In the genomic region with DNA sequence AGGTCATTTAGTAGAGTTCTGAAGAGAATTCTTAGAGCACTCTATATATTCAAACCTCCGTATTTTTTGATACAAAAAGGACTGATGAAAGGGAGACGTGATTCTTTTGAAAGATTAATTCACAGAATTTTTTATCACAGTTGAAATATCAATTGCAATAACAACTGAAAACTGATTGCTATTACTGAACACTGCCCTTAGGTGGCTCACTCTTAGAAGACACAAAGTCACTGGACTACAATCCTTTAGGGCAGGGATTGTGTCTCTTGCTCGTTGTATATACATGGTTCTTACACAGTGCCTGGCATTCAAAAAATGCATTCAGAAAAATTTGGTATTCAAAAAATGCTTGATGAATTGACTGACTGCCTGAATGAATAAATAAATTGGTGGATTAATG, we compare ENCODE assay signal across 8 cellular contexts. TPM values are rescaled to one million over a fixed set of nuclear protein-coding genes. Genes with fewer than 3 reads are reported as not detected.
DNase-seq lines count a peak whose midpoint lies in the region; ATAC-seq, FAIRE-seq and TF ChIP-seq lines count a peak whose summit lies in the region.

No MANE protein-coding gene starts in this region.

- H3K27me3 ChIP-seq in AG04450 (ENCODE audit: control insufficient read depth, insufficient read depth, low read length) (no peaks in the 10 kb centered on the region), esophagus muscularis mucosa (no peaks in the 10 kb centered on the region), psoas muscle (ENCODE audit: insufficient read depth in 3 of 3, low read length in 2 of 3) (no peaks in the 10 kb centered on the region)

- ATAC-seq in HG03139 (IDR thresholded peaks at IDR 0.05; ENCODE audit: unreplicated experiment) (peak; percentile 53), psoas muscle (peak in 1 of 4 donors; percentile 74), HG03025 (IDR thresholded peaks at IDR 0.05; ENCODE audit: low FRiP score, unreplicated experiment) (no peak)

- no peak overlapping the region for H3K27ac ChIP-seq in AG04450 (ENCODE audit: low read depth, low read length)
- H3K27ac ChIP-seq in esophagus muscularis mucosa (replicated peaks in 1 of 4): no peak overlapping the region
- no peak overlapping the region for H3K27ac ChIP-seq in psoas muscle

- H3K9me3 ChIP-seq in AG04450 (ENCODE audit: control insufficient read depth, insufficient read depth, low read length) (no peaks in the 10 kb centered on the region), esophagus muscularis mucosa (no peaks in the 10 kb centered on the region), psoas muscle (no peaks in the 10 kb centered on the region)

- POLR2A ChIA-PET in AG04450 (lab: Yijun Ruan, JAX): no interaction called here

- no peak overlapping the region for H3K4me3 ChIP-seq in AG04450 (ENCODE audit: low read depth, low read length)
- H3K4me3 ChIP-seq in esophagus muscularis mucosa: no peak overlapping the region
- no peak overlapping the region for H3K4me3 ChIP-seq in psoas muscle

- 37% methylated on average over 3 of the region's 3 CpGs for WGBS in esophagus muscularis mucosa
- WGBS in psoas muscle, 3 donors: 34 to 47% (median 35%) methylated on average over 3 of the region's 3 CpGs

- no peaks in the 10 kb centered on the region for H3K36me3 ChIP-seq in esophagus muscularis mucosa
- H3K36me3 ChIP-seq in psoas muscle (ENCODE audit: insufficient read depth in 1 of 2, low read depth in 1 of 2): no peaks in the 10 kb centered on the region

- no peak for TF ChIP-seq EP300 in esophagus muscularis mucosa (IDR thresholded peaks at IDR 0.05)

- CTCF ChIA-PET in AG04450 (lab: Charles Lee): interaction anchor here (0.7 to 3.5 kb wide), 15 partner anchors 10 to 164 kb away, joined by 3 to 25 read pairs (median 4); partner anchors contain the start of genes CALHM5 and TSPYL1

- TF ChIP-seq CTCF in AG04450 (IDR thresholded peaks at IDR 0.05; ENCODE audit: low read depth, low read length) (peak; percentile 57), esophagus muscularis mucosa (IDR thresholded peaks at IDR 0.05) (peak; percentile 27 to 48 (median 33)), psoas muscle (IDR thresholded peaks at IDR 0.05) (peak; percentile 45)

- no peak for DNase-seq in AG04450 (ENCODE audit: low read depth, low spot score)
- no peak for DNase-seq in GM12891 (ENCODE audit: insufficient read length, low spot score)
- peak; percentile 59 for DNase-seq in RKO (ENCODE audit: low spot score)
- no peak for DNase-seq in esophagus muscularis mucosa (ENCODE audit: extremely low spot score)
- DNase-seq in psoas muscle: no peak
- no peak for DNase-seq in NCI-H1436 (lab: John Stamatoyannopoulos, UW)

- FAIRE-seq in GM12891 (lab: Jason Lieb, UNC): peak; percentile 84

- TF ChIP-seq POLR2A in GM12891 (IDR thresholded peaks at IDR 0.05; ENCODE audit: low read depth, low read length) (no peak), esophagus muscularis mucosa (IDR thresholded peaks at IDR 0.05; ENCODE audit: low read depth) (no peak)

- peaks cover 0 to 12% (median 8%) of the 10 kb centered on the region in 4 donors for H3K4me1 ChIP-seq in esophagus muscularis mucosa
- H3K4me1 ChIP-seq in psoas muscle: no peaks in the 10 kb centered on the region

- intact Hi-C loops in esophagus muscularis mucosa (cut with DNase I): no loop called here
- intact Hi-C loops in psoas muscle (cut with DNase I): loop anchor here in 1 of 2 donors (5.0 kb wide), 1 partner anchor 88 kb away; no protein-coding TSS in a partner anchor

TF ChIP-seq in GM12891, 5 proteins besides CTCF, POLR2A, EP300 and RAD21:
- no peak for TF ChIP-seq PAX5 (IDR thresholded peaks at IDR 0.05; ENCODE audit: insufficient read depth, low read length, severe bottlenecking)
- no peak for TF ChIP-seq POLR2AphosphoS5 (IDR thresholded peaks at IDR 0.05; ENCODE audit: low read depth, low read length)
- no peak for TF ChIP-seq POU2F2 (IDR thresholded peaks at IDR 0.05; ENCODE audit: low read depth, low read length)
- no peak for TF ChIP-seq TAF1 (IDR thresholded peaks at IDR 0.05; ENCODE audit: low read depth, low read length)
- TF ChIP-seq SPI1 (IDR thresholded peaks at IDR 0.05; ENCODE audit: low read depth, low read length): no peak

RNA-seq across cellular contexts. Expression of gene CALHM6, which starts 17.1 kb away (rescaled TPM):
- polyA plus RNA-seq in AG04450 (2011; rRNA removed): 0.51 and 0.81 TPM in 2 replicates
- polyA minus RNA-seq in AG04450 (2011; rRNA and poly(A)+ RNA removed): not detected in 2 replicates
- 33.1 TPM for polyA plus RNA-seq in GM12891 (2012; ENCODE audit: low read depth, missing spikeins)
- 1 to 10 TPM in 2 of 4 donors, not detected in 2; 1.2 to 3.0 TPM for total RNA-seq in esophagus muscularis mucosa
- total RNA-seq in psoas muscle: under 1 TPM in 3 of 4 donors, not detected in 1; 0.50 to 0.84 (median 0.61) TPM
- polyA plus RNA-seq in psoas muscle: 1 to 10 TPM in 2 of 3 donors, under 1 TPM in 1; 0.97 to 2.1 (median 1.1) TPM
